In genomic region chr12:47102845-47103666, GRCh38 we compare ENCODE assay signal across 14 cellular contexts. TPM values are rescaled to one million over a fixed set of nuclear protein-coding genes. Genes with fewer than 3 reads are reported as not detected.
DNase-seq lines count a peak whose midpoint lies in the region; ATAC-seq and TF ChIP-seq lines count a peak whose summit lies in the region.
"Had no signal": no experiment of that assay in that cellular context is flagged by ENCODE, and none has a peak within 500 bp of the region (broad histone marks: within the 10 kb centered on the region; RNA-seq: fewer than 3 reads in every experiment).

No MANE protein-coding gene starts in this region.

- in situ Hi-C loops in Caki2 (cut with HindIII; ENCODE audit: low pct_unique_long_range_greater_than_20kb, low sequenced_read_pairs), result no loop called here

- H3K4me3 ChIP-seq in Peyer's patch, result no peak overlapping the region
- H3K4me3 ChIP-seq in fibroblast of the aortic adventitia (ENCODE audit: low read depth, low read length), result no peak overlapping the region
- no peak overlapping the region for H3K4me3 ChIP-seq in H7 (ENCODE audit: insufficient read depth, low read depth, low read length)
- no peak overlapping the region for H3K4me3 ChIP-seq in MM.1S (ENCODE audit: low read length)
- H3K4me3 ChIP-seq in upper lobe of left lung, result no peak overlapping the region
- H3K4me3 ChIP-seq: neural progenitor cell, PC-9 had no signal

- H2AFZ ChIP-seq in MM.1S (ENCODE audit: low read length), result no peak overlapping the region
- H2AFZ ChIP-seq: neural progenitor cell, PC-9 had no signal

- H3K79me2 ChIP-seq in MM.1S (ENCODE audit: low read length), result no peaks in the 10 kb centered on the region

- ATAC-seq in sciatic nerve (peak; percentile 41), upper lobe of left lung (ENCODE audit: low FRiP score in 2 of 2) (no peak)
- ATAC-seq: foreskin keratinocyte had no signal

- intact Hi-C loops in sciatic nerve (cut with DNase I), result no loop called here

- no peaks in the 10 kb centered on the region for H3K9me3 ChIP-seq in Peyer's patch
- no peaks in the 10 kb centered on the region for H3K9me3 ChIP-seq in MM.1S (replicated peaks; ENCODE audit: insufficient read depth, low read length)
- H3K9me3 ChIP-seq in upper lobe of left lung, result no peaks in the 10 kb centered on the region

- H4K20me1 ChIP-seq in MM.1S (ENCODE audit: insufficient read depth, low read length), result no peaks in the 10 kb centered on the region

- TF ChIP-seq POLR2A in Peyer's patch (IDR thresholded peaks at IDR 0.05) (no peak), upper lobe of left lung (IDR thresholded peaks at IDR 0.05) (no peak)

- H3K27ac ChIP-seq in Peyer's patch (peak overlapping the region in 3 of 4 donors; percentile 29 to 40 (median 35)), MM.1S (ENCODE audit: low read length) (no peak overlapping the region), upper lobe of left lung (peak overlapping the region in 1 of 4 donors; percentile 14)
- H3K27ac ChIP-seq: foreskin keratinocyte, HL-60, neural progenitor cell, PC-9 had no signal

- H3F3A ChIP-seq in MM.1S (ENCODE audit: insufficient read depth, low read length), result no peaks in the 10 kb centered on the region

- 69 to 81% methylated on average over 10 to 11 of the region's 11 CpGs for WGBS in upper lobe of left lung, 2 donors

- TF ChIP-seq CTCF in Peyer's patch (IDR thresholded peaks at IDR 0.05), result no peak
- no peak for TF ChIP-seq CTCF in fibroblast of the aortic adventitia (IDR thresholded peaks at IDR 0.05; ENCODE audit: insufficient read depth, low read length)
- no peak for TF ChIP-seq CTCF in MM.1S (IDR thresholded peaks at IDR 0.05; ENCODE audit: low read length)
- TF ChIP-seq CTCF in upper lobe of left lung (IDR thresholded peaks at IDR 0.05), result no peak

- H3K4me1 ChIP-seq in Peyer's patch, result no peaks in the 10 kb centered on the region
- H3K4me1 ChIP-seq in MM.1S (ENCODE audit: low read length), result no peaks in the 10 kb centered on the region
- H3K4me1 ChIP-seq in upper lobe of left lung, result no peaks in the 10 kb centered on the region
- H3K4me1 ChIP-seq: neural progenitor cell had no signal

- H3K4me2 ChIP-seq in MM.1S (ENCODE audit: low read depth, low read length), result no peak overlapping the region
- H3K4me2 ChIP-seq: neural progenitor cell, PC-9 had no signal

- no peaks in the 10 kb centered on the region for H3K27me3 ChIP-seq in Peyer's patch
- no peaks in the 10 kb centered on the region for H3K27me3 ChIP-seq in H7 (ENCODE audit: control insufficient read depth, insufficient read depth, low read length)
- no peaks in the 10 kb centered on the region for H3K27me3 ChIP-seq in MM.1S (replicated peaks; ENCODE audit: insufficient read depth, low read length)
- H3K27me3 ChIP-seq in upper lobe of left lung, result no peaks in the 10 kb centered on the region
- H3K27me3 ChIP-seq: foreskin keratinocyte, neural progenitor cell had no signal

- no peaks in the 10 kb centered on the region for H3K9me2 ChIP-seq in MM.1S (replicated peaks; ENCODE audit: insufficient read depth, low read length)

- DNase-seq in Caki2 (ENCODE audit: low read depth) (peak; percentile 57), Peyer's patch (no peak), fibroblast of the aortic adventitia (ENCODE audit: low read depth) (peak; percentile 78), sciatic nerve (ENCODE audit: low spot score) (no peak), H7 (no peak), NCI-H128 (lab: John Stamatoyannopoulos, UW; ENCODE audit: unreplicated experiment) (no peak), MM.1S (no peak), upper lobe of left lung (no peak)
- DNase-seq: activated CD4-positive, alpha-beta memory T cell treated with anti-CD3 and anti-CD28 coated beads for 36 hours; activated effector memory CD4-positive, alpha-beta T cell treated with anti-CD3 and anti-CD28 coated beads, Interleukin-2, amount 50 U/mL, for 16 hours had no signal

- TF ChIP-seq EP300 in upper lobe of left lung (IDR thresholded peaks at IDR 0.05), result no peak

- H3K36me3 ChIP-seq in Peyer's patch (no peaks in the 10 kb centered on the region), H7 (replicated peaks; ENCODE audit: control insufficient read depth, insufficient read depth, low read length) (no peaks in the 10 kb centered on the region), MM.1S (replicated peaks; ENCODE audit: insufficient read depth, low read length) (no peaks in the 10 kb centered on the region), upper lobe of left lung (no peaks in the 10 kb centered on the region)
- H3K36me3 ChIP-seq: neural progenitor cell had no signal

- H3K9ac ChIP-seq in MM.1S (ENCODE audit: low read length), result no peak overlapping the region
- H3K9ac ChIP-seq: neural progenitor cell had no signal

RNA-seq across cellular contexts. Expression of gene AMIGO2, which starts 23.3 kb away (rescaled TPM):
- total RNA-seq in Caki2 (2014; rRNA removed; shearing (Covaris generic); ENCODE audit: low replicate concordance), result 141 and 155 TPM in 2 replicates
- total RNA-seq in Peyer's patch (1 to 10 TPM; 1.6 to 7.4 (median 3.1) TPM), fibroblast of the aortic adventitia (ENCODE audit: low replicate concordance) (2.7 and 3.7 TPM in 2 replicates), sciatic nerve (5.3 TPM), upper lobe of left lung (10 to 100 TPM; 16.8 to 27.0 (median 22.2) TPM)
- 10.3 and 15.3 TPM in 2 replicates for total RNA-seq in H7 (2014; rRNA removed; shearing (Covaris generic))

RNA-seq across cellular contexts. Expression of gene PCED1B, which starts 23.6 kb away (rescaled TPM):
- 1.9 TPM in 1 of 2 replicates, not detected in the other for total RNA-seq in Caki2 (2014; rRNA removed; shearing (Covaris generic); ENCODE audit: low replicate concordance)
- total RNA-seq in Peyer's patch, result 10 to 100 TPM in 1 of 4 donors, 1 to 10 TPM in 2, not detected in 1; 1.9 to 11.6 (median 2.3) TPM
- 0.27 TPM in 1 of 2 replicates, not detected in the other for total RNA-seq in fibroblast of the aortic adventitia (ENCODE audit: low replicate concordance)
- 5.0 TPM for total RNA-seq in sciatic nerve
- 4.8 and 5.8 TPM in 2 replicates for total RNA-seq in H7 (2014; rRNA removed; shearing (Covaris generic))
- total RNA-seq in upper lobe of left lung, result 10 to 100 TPM in 3 of 6 donors, 1 to 10 TPM in 3; 4.6 to 53.4 (median 11.7) TPM

Comparison
In these comparisons a context has a peak if more than half of its experiments do, and no peak if none do; other contexts are left out.
1. DNase-seq: peak in Caki2 (single experiment) and fibroblast of the aortic adventitia (single experiment); none in Peyer's patch (0 of 3), sciatic nerve (single experiment), H7 (single experiment), NCI-H128 (single experiment), MM.1S (single experiment) and upper lobe of left lung (0 of 2).